28 cellular contexts compared by ENCODE assay signal in genomic region chr7:121342631-121343030, GRCh38. TPM values are rescaled to one million over a fixed set of nuclear protein-coding genes. Genes with fewer than 3 reads are reported as not detected.
"Had no signal": no experiment of that assay in that cellular context is flagged by ENCODE, and none has a peak within 500 bp of the region (broad histone marks: within the 10 kb centered on the region; RNA-seq: fewer than 3 reads in every experiment).

No MANE protein-coding gene starts in this region.

- H3K4me1 Mint-ChIP-seq: activated CD4-positive, alpha-beta memory T cell treated with anti-CD3 and anti-CD28 coated beads, Interleukin-2, amount 10 ng/mL, durations not matched to agents 7 days and 5 days; activated CD4-positive, alpha-beta T cell treated with anti-CD3 and anti-CD28 coated beads for 36 hours; T-cell had no signal

- DNase-seq: activated CD4-positive, alpha-beta memory T cell treated with anti-CD3 and anti-CD28 coated beads, Interleukin-2, amount 10 ng/mL, durations not matched to agents 7 days and 5 days; activated CD4-positive, alpha-beta T cell treated with anti-CD3 and anti-CD28 coated beads for 36 hours; activated CD4-positive, alpha-beta T cell treated with anti-CD3 and anti-CD28 coated beads, Interleukin-2, amount 50 U/mL, for 1 hour; activated CD8-positive, alpha-beta memory T cell treated with anti-CD3 and anti-CD28 coated beads, Interleukin-2, amount 50 U/mL, for 4 hours; activated effector memory CD4-positive, alpha-beta T cell treated with Interleukin-2 at 50 U/mL for 16 hours; activated naive CD4-positive, alpha-beta T cell; brain microvascular endothelial cell; MG63; MV-4-11; NCI-H1092 treated with DMSO at 0.1 percent for 48 hours; NCI-H1417 treated with DMSO at 0.1 percent for 48 hours; NCI-H1694 treated with DMSO at 0.1 percent for 48 hours; NCI-H2029 treated with DMSO at 0.1 percent for 48 hours; NCI-H345; NCI-H510A; NCI-H526 treated with DMSO at 0.1 percent for 48 hours; NCI-H82; RPMI8226; T-cell had no signal

- H3K27ac ChIP-seq: brain microvascular endothelial cell, cardiac muscle cell, SK-N-MC, VCaP had no signal

- H3K27me3 ChIP-seq: brain microvascular endothelial cell, cardiac muscle cell, MG63 had no signal

- H3K9me3 ChIP-seq: MG63 had no signal

- H3K27ac Mint-ChIP-seq: activated CD4-positive, alpha-beta memory T cell treated with anti-CD3 and anti-CD28 coated beads, Interleukin-2, amount 10 ng/mL, durations not matched to agents 7 days and 5 days; activated CD4-positive, alpha-beta T cell treated with anti-CD3 and anti-CD28 coated beads for 36 hours; activated T-helper 1 cell treated with anti-CD3 and anti-CD28 coated beads, Interleukin-12 subunit alpha, Interleukin-12 subunit beta, Interleukin-2, Interleukin-4 antibody, amounts not matched to agents 30 ng/mL and 10 ng/mL and 1 ng/mL, durations not matched to agents 14 hours and 24 hours and 36 hours; T-cell had no signal

- H3K4me3 ChIP-seq: cardiac muscle cell, MG63, SK-N-MC had no signal

- H3K27me3 Mint-ChIP-seq: activated CD4-positive, alpha-beta memory T cell treated with anti-CD3 and anti-CD28 coated beads, Interleukin-2, amount 10 ng/mL, durations not matched to agents 7 days and 5 days; activated CD4-positive, alpha-beta T cell treated with anti-CD3 and anti-CD28 coated beads for 36 hours; T-cell had no signal

- H3K4me3 Mint-ChIP-seq: activated CD4-positive, alpha-beta memory T cell treated with anti-CD3 and anti-CD28 coated beads, Interleukin-2, amount 10 ng/mL, durations not matched to agents 7 days and 5 days; activated CD4-positive, alpha-beta T cell treated with anti-CD3 and anti-CD28 coated beads for 36 hours; activated T-helper 1 cell treated with anti-CD3 and anti-CD28 coated beads, Interleukin-12 subunit alpha, Interleukin-12 subunit beta, Interleukin-2, Interleukin-4 antibody, amounts not matched to agents 30 ng/mL and 10 ng/mL and 1 ng/mL, durations not matched to agents 14 hours and 24 hours and 36 hours; T-cell had no signal

- H3K9me3 Mint-ChIP-seq: activated CD4-positive, alpha-beta memory T cell treated with anti-CD3 and anti-CD28 coated beads, Interleukin-2, amount 10 ng/mL, durations not matched to agents 7 days and 5 days; activated naive CD4-positive, alpha-beta T cell treated with anti-CD3 and anti-CD28 coated beads, Interleukin-2, amount 50 U/mL, for 72 hours; activated T-helper 1 cell treated with anti-CD3 and anti-CD28 coated beads, Interleukin-12 subunit alpha, Interleukin-12 subunit beta, Interleukin-2, Interleukin-4 antibody, amounts not matched to agents 30 ng/mL and 10 ng/mL and 1 ng/mL, durations not matched to agents 14 hours and 24 hours and 36 hours; T-cell had no signal

- H3K36me3 ChIP-seq: cardiac muscle cell, MG63 had no signal

- ATAC-seq: activated CD4-positive, alpha-beta T cell treated with anti-CD3 and anti-CD28 coated beads for 36 hours; activated naive CD4-positive, alpha-beta T cell treated with anti-CD3 and anti-CD28 coated beads, Interleukin-2, amount 50 U/mL, for 72 hours; Panc1; Right ventricle myocardium inferior; T-cell had no signal

RNA-seq across cellular contexts. Expression of gene WNT16, which starts 13.8 kb away (rescaled TPM):
- total RNA-seq: activated CD4-positive, alpha-beta memory T cell treated with anti-CD3 and anti-CD28 coated beads, Interleukin-2, amount 10 ng/mL, durations not matched to agents 7 days and 5 days; activated CD4-positive, alpha-beta T cell treated with anti-CD3 and anti-CD28 coated beads for 36 hours; activated naive CD4-positive, alpha-beta T cell treated with anti-CD3 and anti-CD28 coated beads, Interleukin-2, amount 50 U/mL, for 72 hours; activated T-helper 1 cell treated with anti-CD3 and anti-CD28 coated beads, Interleukin-12 subunit alpha, Interleukin-12 subunit beta, Interleukin-2, Interleukin-4 antibody, amounts not matched to agents 30 ng/mL and 10 ng/mL and 1 ng/mL, durations not matched to agents 14 hours and 24 hours and 36 hours; cardiac muscle cell; OCI-LY7; Right ventricle myocardium inferior; T-helper 2 cell treated with Interferon-gamma antibody and Interleukin-4, amounts not matched to agents 100 ng/mL and 5 ng/mL, for 36 hours had no signal
- polyA plus RNA-seq: cardiac muscle cell had no signal
